14 cellular contexts compared by ENCODE assay signal in the genomic region with DNA sequence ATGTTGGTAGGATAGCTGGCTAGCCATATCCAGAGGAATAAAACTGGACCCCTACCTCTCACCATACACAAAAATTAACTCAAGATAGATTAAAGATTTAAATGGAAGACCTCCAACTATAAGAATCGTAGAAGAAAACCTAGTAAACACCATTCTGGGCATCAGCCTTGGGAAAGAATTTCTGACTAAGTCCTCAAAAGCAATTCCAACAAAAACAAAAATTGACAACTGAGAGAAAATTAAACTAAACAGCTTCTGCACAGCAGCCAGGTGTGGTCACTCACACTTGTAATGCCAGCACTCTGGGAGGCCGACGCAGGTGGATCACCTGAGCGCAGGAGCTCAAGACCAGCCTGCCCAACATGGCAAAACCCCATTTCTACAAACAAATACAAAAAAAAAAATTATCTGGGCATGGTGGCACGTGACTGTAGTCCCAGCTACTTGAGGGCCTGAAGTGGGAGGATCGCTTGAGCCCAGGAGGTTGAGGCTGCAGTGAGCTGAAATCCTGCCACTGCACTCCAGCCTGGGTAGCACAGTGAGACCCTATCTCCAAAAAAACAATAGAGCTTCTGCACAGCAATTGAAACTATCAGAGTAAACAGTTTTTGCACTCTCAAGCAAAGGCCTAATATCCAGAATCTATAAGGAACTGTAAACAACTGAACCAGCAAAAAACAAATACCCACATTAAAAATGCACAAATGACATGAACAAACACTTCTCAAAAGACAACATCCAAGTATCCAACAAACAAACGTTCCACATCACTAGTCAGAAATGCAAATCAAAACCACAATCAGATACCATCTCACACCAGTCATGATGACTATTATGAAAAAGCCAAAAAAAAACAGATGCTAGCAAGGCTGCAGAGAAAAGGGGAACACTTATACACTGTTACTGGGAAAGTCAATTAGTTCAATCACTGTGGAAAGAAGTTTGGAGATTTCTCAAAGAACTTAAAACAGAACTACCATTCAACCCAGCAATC. TPM values are rescaled to one million over a fixed set of nuclear protein-coding genes. Genes with fewer than 3 reads are reported as not detected.
DNase-seq lines count a peak whose midpoint lies in the region; ATAC-seq lines count a peak whose summit lies in the region.
"Had no signal": no experiment of that assay in that cellular context is flagged by ENCODE, and none has a peak within 500 bp of the region (broad histone marks: within the 10 kb centered on the region; RNA-seq: fewer than 3 reads in every experiment).

No MANE protein-coding gene starts in this region.

- in situ Hi-C loops in Caki2 (cut with HindIII; ENCODE audit: low pct_unique_long_range_greater_than_20kb, low sequenced_read_pairs), result no loop called here

- DNase-seq in Caki2 (ENCODE audit: low read depth) (peak; percentile 91), M059J (ENCODE audit: low read depth) (peak; percentile 93), astrocyte of the hippocampus (ENCODE audit: low read depth, low spot score) (peak; percentile 79), iris pigment epithelial cell (ENCODE audit: low read depth) (peak; percentile 79), NCI-H2227 treated with DMSO at 0.1 percent for 48 hours (lab: John Stamatoyannopoulos, UW) (no peak), 8988T (no peak)
- DNase-seq: activated CD4-positive, CD25-positive, alpha-beta regulatory T cell; activated T-cell treated with anti-CD3 and anti-CD28 coated beads, Interleukin-2, amount 50 U/mL, for 4 hours; CD8-positive, alpha-beta memory T cell; central memory CD4-positive, alpha-beta T cell; stimulated activated CD4-positive, alpha-beta T cell treated with anti-CD3 and anti-CD28 coated beads, Interleukin-2, amount 100 ng/mL, for 24 hours; stimulated activated naive B cell treated with anti-CD40 and anti-IgM and Interleukin-4, amounts not matched to agents 10 μg/mL and 1 μg/mL and 100 μg/mL, for 72 hours had no signal

- ATAC-seq in esophagus mucosa, result no peak
- no peak for ATAC-seq in GM18873 (IDR thresholded peaks at IDR 0.05; ENCODE audit: low FRiP score, unreplicated experiment)
- ATAC-seq: activated T-cell treated with anti-CD3 and anti-CD28 coated beads, Interleukin-2, amount 50 U/mL, for 4 hours; stimulated activated naive B cell treated with anti-CD40 and anti-IgM and Interleukin-4, amounts not matched to agents 10 μg/mL and 1 μg/mL and 100 μg/mL, for 72 hours had no signal

RNA-seq across cellular contexts. Expression of a gene that starts 4.8 kb away (rescaled TPM):
- 1.2 and 2.0 TPM in 2 replicates for total RNA-seq in Caki2 (2014; rRNA removed; shearing (Covaris generic); ENCODE audit: low replicate concordance)
- total RNA-seq in M059J (2014; rRNA removed; shearing (Covaris generic)), result 1.0 and 2.5 TPM in 2 replicates
- total RNA-seq in esophagus mucosa, result 0.80 TPM

RNA-seq across cellular contexts. Expression of a gene that starts 49.0 kb away (rescaled TPM):
- total RNA-seq in Caki2 (2014; rRNA removed; shearing (Covaris generic); ENCODE audit: low replicate concordance), result 0.26 TPM in 1 of 2 replicates, not detected in the other
- total RNA-seq in M059J (2014; rRNA removed; shearing (Covaris generic)), result not detected in 2 replicates
- 1.9 TPM for total RNA-seq in esophagus mucosa
- total RNA-seq: activated T-cell treated with anti-CD3 and anti-CD28 coated beads, Interleukin-2, amount 50 U/mL, for 4 hours; CD8-positive, alpha-beta memory T cell had no signal

Comparison
In these comparisons a context has a peak if more than half of its experiments do, and no peak if none do; other contexts are left out.
1. DNase-seq: peak in Caki2 (single experiment), M059J (single experiment), astrocyte of the hippocampus (single experiment) and iris pigment epithelial cell (single experiment); none in NCI-H2227 treated with DMSO at 0.1 percent for 48 hours (single experiment) and 8988T (single experiment).